24 cellular contexts compared by ENCODE assay signal in genomic region chr5:27026791-27027190, GRCh38. TPM values are rescaled to one million over a fixed set of nuclear protein-coding genes. Genes with fewer than 3 reads are reported as not detected.
A peak's percentile ranks its signal among the peaks of the same experiment; 100 is the strongest.
DNase-seq lines count a peak whose midpoint lies in the region; ATAC-seq, FAIRE-seq and TF ChIP-seq lines count a peak whose summit lies in the region.
"Had no signal": no experiment of that assay in that cellular context is flagged by ENCODE, and none has a peak within 500 bp of the region (broad histone marks: within the 10 kb centered on the region; RNA-seq: fewer than 3 reads in every experiment).

No MANE protein-coding gene starts in this region.

- H3K4me2 ChIP-seq in PC-3 (ENCODE audit: low read length): no peak overlapping the region
- no peak overlapping the region for H3K4me2 ChIP-seq in astrocyte (ENCODE audit: low read length)
- H3K4me2 ChIP-seq: GM23338 had no signal

- no TSS peak for BruUV-seq in PC-3 (replicated peaks; lab: Mats Ljungman, UMichigan)

- H3K79me2 ChIP-seq in PC-3 (ENCODE audit: low read length) (no peaks in the 10 kb centered on the region), astrocyte (ENCODE audit: insufficient read depth, low read length) (no peaks in the 10 kb centered on the region)

- H3K9me3 ChIP-seq in PC-3 (ENCODE audit: low read length): no peaks in the 10 kb centered on the region
- H3K9me3 ChIP-seq in astrocyte (ENCODE audit: insufficient read depth, low read depth, low read length): no peaks in the 10 kb centered on the region
- H3K9me3 ChIP-seq: BE2C had no signal

- no peaks in the 10 kb centered on the region for H3K36me3 ChIP-seq in PC-3 (ENCODE audit: low read depth, low read length)
- no peaks in the 10 kb centered on the region for H3K36me3 ChIP-seq in astrocyte (ENCODE audit: insufficient read depth, low read length)
- H3K36me3 ChIP-seq: BE2C had no signal

- no peaks in the 10 kb centered on the region for H3F3A ChIP-seq in PC-3 (ENCODE audit: low read length, unreplicated experiment)

- H4K20me1 ChIP-seq in PC-3 (ENCODE audit: low read length) (no peaks in the 10 kb centered on the region), astrocyte (ENCODE audit: insufficient read depth, low read length) (no peaks in the 10 kb centered on the region)

- H3K4me3 ChIP-seq in PC-3 (ENCODE audit: low read length): no peak overlapping the region
- H3K4me3 ChIP-seq in astrocyte (ENCODE audit: insufficient read depth, low read depth, low read length): no peak overlapping the region
- no peak overlapping the region for H3K4me3 ChIP-seq in coronary artery
- H3K4me3 ChIP-seq: GM23338 had no signal

- intact Hi-C loops in PC-3 (cut with micrococcal nuclease): loop anchor here (5.0 to 10.0 kb wide), 6 partner anchors 378 to 1868 kb away; no protein-coding TSS in a partner anchor
- intact Hi-C loops in activated T-helper 2 cell treated with anti-CD3 and anti-CD28 coated beads, Interferon-gamma antibody, Interleukin-2, Interleukin-4, amounts not matched to agents 10 μg/mL and 5 μg/mL and 100 μg/mL, durations not matched to agents 14 hours and 24 hours and 36 hours (cut with micrococcal nuclease): no loop called here

- no peak overlapping the region for H3K27ac Mint-ChIP-seq in astrocyte (ENCODE audit: unreplicated experiment)
- no peak overlapping the region for H3K27ac Mint-ChIP-seq in activated T-helper 2 cell treated with anti-CD3 and anti-CD28 coated beads, Interferon-gamma antibody, Interleukin-2, Interleukin-4, amounts not matched to agents 10 μg/mL and 5 μg/mL and 100 μg/mL, durations not matched to agents 14 hours and 24 hours and 36 hours
- H3K27ac Mint-ChIP-seq: CD4-positive, CD25-positive, alpha-beta regulatory T cell; CD8-positive, alpha-beta memory T cell; GM23338; HFFc6 had no signal

- H3K9ac ChIP-seq in PC-3 (ENCODE audit: low read length) (no peak overlapping the region), astrocyte (ENCODE audit: low read length) (no peak overlapping the region)

- H3K4me1 ChIP-seq in PC-3 (ENCODE audit: insufficient read depth, low read length) (peaks cover 5% of the 10 kb centered on the region), astrocyte (ENCODE audit: insufficient read depth, low read length) (no peaks in the 10 kb centered on the region)
- H3K4me1 ChIP-seq: BE2C had no signal

- H2AFZ ChIP-seq in PC-3 (ENCODE audit: low read length) (no peak overlapping the region), astrocyte (ENCODE audit: low read depth, low read length) (no peak overlapping the region)
- H2AFZ ChIP-seq: GM23338 had no signal

- peak; percentile 92 for ATAC-seq in PC-3
- ATAC-seq: GM23338, HCT116 had no signal

- H3K9me2 ChIP-seq in PC-3 (replicated peaks; ENCODE audit: low read length): no peaks in the 10 kb centered on the region

- POLR2A ChIA-PET in PC-3 (lab: Charles Lee; ENCODE audit: unreplicated experiment): no interaction called here

- H3K4me3 Mint-ChIP-seq in astrocyte (ENCODE audit: unreplicated experiment): no peak overlapping the region
- H3K4me3 Mint-ChIP-seq in activated T-helper 2 cell treated with anti-CD3 and anti-CD28 coated beads, Interferon-gamma antibody, Interleukin-2, Interleukin-4, amounts not matched to agents 10 μg/mL and 5 μg/mL and 100 μg/mL, durations not matched to agents 14 hours and 24 hours and 36 hours (ENCODE audit: low read depth): no peak overlapping the region
- H3K4me3 Mint-ChIP-seq: CD4-positive, CD25-positive, alpha-beta regulatory T cell; CD8-positive, alpha-beta memory T cell; GM23338; HFFc6 had no signal

- no peaks in the 10 kb centered on the region for H3K4me1 Mint-ChIP-seq in astrocyte (ENCODE audit: low read depth, unreplicated experiment)
- H3K4me1 Mint-ChIP-seq in activated T-helper 2 cell treated with anti-CD3 and anti-CD28 coated beads, Interferon-gamma antibody, Interleukin-2, Interleukin-4, amounts not matched to agents 10 μg/mL and 5 μg/mL and 100 μg/mL, durations not matched to agents 14 hours and 24 hours and 36 hours (ENCODE audit: low read depth): no peaks in the 10 kb centered on the region
- H3K4me1 Mint-ChIP-seq: CD4-positive, CD25-positive, alpha-beta regulatory T cell; CD8-positive, alpha-beta memory T cell; GM23338 had no signal

- H3K27me3 Mint-ChIP-seq in astrocyte (ENCODE audit: low read depth, unreplicated experiment): no peaks in the 10 kb centered on the region
- no peaks in the 10 kb centered on the region for H3K27me3 Mint-ChIP-seq in activated T-helper 2 cell treated with anti-CD3 and anti-CD28 coated beads, Interferon-gamma antibody, Interleukin-2, Interleukin-4, amounts not matched to agents 10 μg/mL and 5 μg/mL and 100 μg/mL, durations not matched to agents 14 hours and 24 hours and 36 hours (ENCODE audit: low read depth)
- H3K27me3 Mint-ChIP-seq: CD4-positive, CD25-positive, alpha-beta regulatory T cell; CD8-positive, alpha-beta memory T cell had no signal

- no peak for FAIRE-seq in astrocyte (lab: Jason Lieb, UNC)
- FAIRE-seq: GM12892, GM18507, H54 had no signal

- H3K27me3 ChIP-seq in PC-3 (ENCODE audit: low read length) (no peaks in the 10 kb centered on the region), astrocyte (ENCODE audit: insufficient read depth, low read length) (no peaks in the 10 kb centered on the region)
- H3K27me3 ChIP-seq: BE2C had no signal

- H3K9me3 Mint-ChIP-seq in astrocyte (ENCODE audit: unreplicated experiment): no peaks in the 10 kb centered on the region
- peaks cover 30% of the 10 kb centered on the region for H3K9me3 Mint-ChIP-seq in activated T-helper 2 cell treated with anti-CD3 and anti-CD28 coated beads, Interferon-gamma antibody, Interleukin-2, Interleukin-4, amounts not matched to agents 10 μg/mL and 5 μg/mL and 100 μg/mL, durations not matched to agents 14 hours and 24 hours and 36 hours
- H3K9me3 Mint-ChIP-seq: GM23338, HFFc6 had no signal

- peak; percentile 61 for DNase-seq in HCEC 1CT
- DNase-seq in PC-3: peak; percentile 80
- peak; percentile 2 for DNase-seq in astrocyte (ENCODE audit: low read depth)
- no peak for DNase-seq in coronary artery (ENCODE audit: low spot score)
- no peak for DNase-seq in NCI-H748 (lab: John Stamatoyannopoulos, UW; ENCODE audit: unreplicated experiment)
- no peak for DNase-seq in SIG-M5 (lab: John Stamatoyannopoulos, UW)
- no peak for DNase-seq in activated T-helper 2 cell treated with anti-CD3 and anti-CD28 coated beads, Interferon-gamma antibody, Interleukin-2, Interleukin-4, amounts not matched to agents 10 μg/mL and 5 μg/mL and 100 μg/mL, durations not matched to agents 14 hours and 24 hours and 36 hours (ENCODE audit: low spot score)
- DNase-seq: ACHN; BE2C; C1 segment of cervical spinal cord; CD4-positive, CD25-positive, alpha-beta regulatory T cell; CD8-positive, alpha-beta memory T cell; COR-L47; DMS 273 treated with DMSO at 0.1 percent for 48 hours; DMS53; DND-41; EL; HFFc6 had no signal

- no peak overlapping the region for H3K27ac ChIP-seq in PC-3 (ENCODE audit: low read length)
- H3K27ac ChIP-seq in astrocyte (ENCODE audit: low read depth, low read length): no peak overlapping the region
- H3K27ac ChIP-seq in coronary artery: no peak overlapping the region

- CTCF ChIA-PET in PC-3 (lab: Charles Lee): no interaction called here

- no peaks in the 10 kb centered on the region for H3K36me3 Mint-ChIP-seq in astrocyte (ENCODE audit: low read depth, unreplicated experiment)
- H3K36me3 Mint-ChIP-seq in activated T-helper 2 cell treated with anti-CD3 and anti-CD28 coated beads, Interferon-gamma antibody, Interleukin-2, Interleukin-4, amounts not matched to agents 10 μg/mL and 5 μg/mL and 100 μg/mL, durations not matched to agents 14 hours and 24 hours and 36 hours (ENCODE audit: low read depth): no peaks in the 10 kb centered on the region
- H3K36me3 Mint-ChIP-seq: CD4-positive, CD25-positive, alpha-beta regulatory T cell; CD8-positive, alpha-beta memory T cell had no signal

- no peak for TF ChIP-seq CTCF in PC-3 (conservative IDR thresholded peaks at IDR 0.05; ENCODE audit: low read depth, low read length)
- no peak for TF ChIP-seq CTCF in astrocyte (IDR thresholded peaks at IDR 0.05; ENCODE audit: insufficient read depth, low read depth, low read length)
- no peak for TF ChIP-seq CTCF in coronary artery (IDR thresholded peaks at IDR 0.05)

RNA-seq across cellular contexts. Expression of gene CDH9, which starts 11.6 kb away (rescaled TPM):
- total RNA-seq in PC-3 (2014; rRNA removed) (not detected in 2 replicates), astrocyte (not detected in 2 replicates)
- total RNA-seq in activated T-helper 2 cell treated with anti-CD3 and anti-CD28 coated beads, Interferon-gamma antibody, Interleukin-2, Interleukin-4, amounts not matched to agents 10 μg/mL and 5 μg/mL and 100 μg/mL, durations not matched to agents 14 hours and 24 hours and 36 hours: not detected in 2 replicates
- total RNA-seq: CD4-positive, CD25-positive, alpha-beta regulatory T cell; CD8-positive, alpha-beta memory T cell; G401; HFFc6 had no signal

Comparison
In these comparisons a context has a peak if more than half of its experiments do, and no peak if none do; other contexts are left out.
1. DNase-seq: peak in HCEC 1CT (single experiment), PC-3 (single experiment) and astrocyte (single experiment); none in coronary artery (single experiment), NCI-H748 (single experiment), SIG-M5 (single experiment) and activated T-helper 2 cell treated with anti-CD3 and anti-CD28 coated beads, Interferon-gamma antibody, Interleukin-2, Interleukin-4, amounts not matched to agents 10 μg/mL and 5 μg/mL and 100 μg/mL, durations not matched to agents 14 hours and 24 hours and 36 hours (single experiment).